Comparison of ENCODE assay signal across 2 cellular contexts in genomic region chr5:172412724-172413260, GRCh38.
TF ChIP-seq lines count a peak whose summit lies in the region.

No MANE protein-coding gene starts in this region.

TF ChIP-seq in liver, 16 proteins besides CTCF, POLR2A, EP300 and RAD21 (continued from another document):
- no peak for TF ChIP-seq REST (IDR thresholded peaks at IDR 0.05)

TF ChIP-seq in HepG2, 621 proteins besides CTCF, POLR2A, EP300 and RAD21 (continued from another document):
- TF ChIP-seq PLSCR1 (CRISPR knock-in tag; IDR thresholded peaks at IDR 0.05; ENCODE audit: borderline replicate concordance) (no peak), GFI1 (CRISPR knock-in tag; IDR thresholded peaks at IDR 0.05; ENCODE audit: borderline replicate concordance) (no peak), POLR2AphosphoS5 (IDR thresholded peaks at IDR 0.05; ENCODE audit: low read depth, low read length) (no peak)
- TF ChIP-seq, protein P1, sequence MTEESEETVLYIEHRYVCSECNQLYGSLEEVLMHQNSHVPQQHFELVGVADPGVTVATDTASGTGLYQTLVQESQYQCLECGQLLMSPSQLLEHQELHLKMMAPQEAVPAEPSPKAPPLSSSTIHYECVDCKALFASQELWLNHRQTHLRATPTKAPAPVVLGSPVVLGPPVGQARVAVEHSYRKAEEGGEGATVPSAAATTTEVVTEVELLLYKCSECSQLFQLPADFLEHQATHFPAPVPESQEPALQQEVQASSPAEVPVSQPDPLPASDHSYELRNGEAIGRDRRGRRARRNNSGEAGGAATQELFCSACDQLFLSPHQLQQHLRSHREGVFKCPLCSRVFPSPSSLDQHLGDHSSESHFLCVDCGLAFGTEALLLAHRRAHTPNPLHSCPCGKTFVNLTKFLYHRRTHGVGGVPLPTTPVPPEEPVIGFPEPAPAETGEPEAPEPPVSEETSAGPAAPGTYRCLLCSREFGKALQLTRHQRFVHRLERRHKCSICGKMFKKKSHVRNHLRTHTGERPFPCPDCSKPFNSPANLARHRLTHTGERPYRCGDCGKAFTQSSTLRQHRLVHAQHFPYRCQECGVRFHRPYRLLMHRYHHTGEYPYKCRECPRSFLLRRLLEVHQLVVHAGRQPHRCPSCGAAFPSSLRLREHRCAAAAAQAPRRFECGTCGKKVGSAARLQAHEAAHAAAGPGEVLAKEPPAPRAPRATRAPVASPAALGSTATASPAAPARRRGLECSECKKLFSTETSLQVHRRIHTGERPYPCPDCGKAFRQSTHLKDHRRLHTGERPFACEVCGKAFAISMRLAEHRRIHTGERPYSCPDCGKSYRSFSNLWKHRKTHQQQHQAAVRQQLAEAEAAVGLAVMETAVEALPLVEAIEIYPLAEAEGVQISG (CRISPR knock-in tag; IDR thresholded peaks at IDR 0.05): no peak
